Comparison of ENCODE assay signal across 9 cellular contexts in the genomic region with DNA sequence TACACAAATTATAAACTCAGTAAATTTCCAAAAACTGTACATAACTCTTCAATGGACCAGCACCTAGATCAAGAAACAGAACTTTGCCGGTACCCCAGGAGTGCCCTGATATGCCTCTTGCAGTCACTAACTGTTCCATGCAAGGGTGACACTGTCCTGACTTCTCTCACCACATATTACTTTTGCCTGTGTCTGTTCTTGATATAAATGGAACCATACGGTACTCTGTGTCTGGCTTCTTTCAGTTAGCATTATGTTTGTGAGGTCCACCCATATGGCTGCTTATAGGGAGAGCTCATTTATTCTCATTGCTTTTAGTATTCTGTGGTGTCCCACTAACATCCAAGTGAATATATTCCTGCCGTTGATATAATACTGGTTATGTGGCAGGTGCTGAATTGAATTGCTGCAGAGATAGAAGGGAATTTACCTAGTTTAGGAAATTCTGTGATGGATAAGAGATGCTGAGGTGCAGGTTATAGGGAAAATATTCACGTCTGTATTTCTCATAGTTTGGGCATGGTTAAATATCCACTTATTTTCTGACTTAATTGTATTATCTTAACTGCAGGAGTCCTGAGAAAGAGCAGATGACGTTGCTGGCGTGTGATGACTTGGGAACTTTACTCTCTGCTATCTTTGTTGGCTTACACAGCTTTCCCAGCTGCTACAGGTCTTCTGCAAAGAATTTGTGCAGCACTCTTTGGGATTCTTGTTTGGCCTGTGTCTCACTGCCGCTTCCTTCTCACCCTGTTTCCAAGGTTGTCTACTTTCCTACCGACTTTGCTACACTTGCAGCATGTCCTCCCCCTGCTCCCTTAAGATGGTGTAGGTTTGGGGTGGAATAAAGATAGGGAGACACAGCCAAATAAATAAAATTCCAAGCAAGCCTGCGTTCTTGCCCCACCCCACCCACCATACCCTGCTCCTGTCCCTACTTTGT.
DNase-seq lines count a peak whose midpoint lies in the region; ATAC-seq, FAIRE-seq and TF ChIP-seq lines count a peak whose summit lies in the region.
"Had no signal": no experiment of that assay in that cellular context is flagged by ENCODE, and none has a peak within 500 bp of the region (broad histone marks: within the 10 kb centered on the region; RNA-seq: fewer than 3 reads in every experiment).

No MANE protein-coding gene starts in this region.

- H3K4me2 ChIP-seq in IMR-90 (ENCODE audit: low read depth, low read length) (peak overlapping the region; percentile 25), K562 (ENCODE audit: insufficient read depth, low read length) (no peak overlapping the region), keratinocyte (ENCODE audit: control insufficient read depth, extremely low read depth, insufficient read depth, low read depth, low read length) (peak overlapping the region; percentile 35)

- TF ChIP-seq EP300 in K562 (IDR thresholded peaks at IDR 0.05; ENCODE audit: low read length): no peak

- CTCF ChIA-PET in IMR-90 (lab: Yijun Ruan, JAX) (no interaction called here), K562 (lab: Yijun Ruan, JAX; ENCODE audit: low intra/inter-chr PET ratio) (no interaction called here)

- H2BK120ac ChIP-seq in IMR-90 (ENCODE audit: low read depth, low read length): peak overlapping the region; percentile 33

- H2BK15ac ChIP-seq in IMR-90 (ENCODE audit: low read depth, low read length): peak overlapping the region; percentile 33; the same call in 1 of the 3 replicates

- in situ Hi-C loops in IMR-90 (cut with MboI; ENCODE audit: low sequenced_read_pairs) (no loop called here), K562 (cut with MboI) (no loop called here)

- H3K79me2 ChIP-seq in K562 (ENCODE audit: control insufficient read depth, insufficient read depth, low read length) (peaks cover 42% of the 10 kb centered on the region), keratinocyte (ENCODE audit: control insufficient read depth, insufficient read depth, low read length) (peaks cover 79% of the 10 kb centered on the region)

- 50% methylated on average over 1 of the region's 9 CpGs; no CpG with 5 or more reads in 1 of the 2 experiments for WGBS in IMR-90 (ENCODE audit: extremely low coverage in 2 of 2, insufficient read length in 1 of 2), 2 experiments
- 32% methylated on average over 9 of the region's 9 CpGs for WGBS in K562 (ENCODE audit: insufficient coverage, low coverage, missing lambda C conversion rate)

- peak overlapping the region; percentile 61 for H3K4ac ChIP-seq in IMR-90 (ENCODE audit: low read depth, low read length)

- dilution Hi-C loops in IMR-90 (cut with HindIII; ENCODE audit: low sequenced_read_pairs, unreplicated experiment): no loop called here
- dilution Hi-C loops in keratinocyte (cut with MboI; ENCODE audit: extremely low pct_ligation_motif_present, low sequenced_read_pairs): no loop called here

- H3K4me1 ChIP-seq in IMR-90 (ENCODE audit: control insufficient read depth, insufficient read depth, low read length): peaks cover 25% of the 10 kb centered on the region
- peaks cover 13 to 14% of the 10 kb centered on the region in 2 experiments; a peak in 4 of 5 replicates for H3K4me1 ChIP-seq in K562 (replicated peaks in 1 of 2; ENCODE audit: control insufficient read depth in 2 of 2, insufficient read depth in 2 of 2, low read length in 2 of 2)
- H3K4me1 ChIP-seq in keratinocyte (ENCODE audit: control insufficient read depth, extremely low read depth, insufficient read depth, low read length): peaks cover 56% of the 10 kb centered on the region

- peak overlapping the region; percentile 61 for H3K27ac ChIP-seq in IMR-90 (ENCODE audit: insufficient read depth, low read length)
- H3K27ac ChIP-seq in K562 (ENCODE audit: extremely low read depth, low read depth, low read length): no peak overlapping the region
- peak overlapping the region; percentile 49 for H3K27ac ChIP-seq in keratinocyte (ENCODE audit: control insufficient read depth, insufficient read depth, low read length)
- H3K27ac ChIP-seq: thoracic aorta had no signal

- H4K20me1 ChIP-seq in IMR-90 (ENCODE audit: insufficient read depth, low read length) (peaks cover 77% of the 10 kb centered on the region), K562 (replicated peaks; ENCODE audit: control insufficient read depth, insufficient read depth, low read length) (no peaks in the 10 kb centered on the region; the same call in 1 of the 2 replicates), keratinocyte (ENCODE audit: control insufficient read depth, extremely low read depth, insufficient read depth, low read length) (no peaks in the 10 kb centered on the region)

- peak overlapping the region; percentile 7 to 36; a peak in 2 of 4 replicates for H4K8ac ChIP-seq in IMR-90 (ENCODE audit: low read depth in 2 of 2, low read length in 2 of 2)

- peak overlapping the region; percentile 39; the same call in 1 of the 2 replicates for H3K56ac ChIP-seq in IMR-90 (ENCODE audit: extremely low read depth, insufficient read depth, low read length)

- TF ChIP-seq POLR2A in IMR-90 (IDR thresholded peaks at IDR 0.05; ENCODE audit: low read depth, low read length) (no peak), K562 (conservative IDR thresholded peaks at IDR 0.05) (no peak)

- POLR2A ChIA-PET in IMR-90 (lab: Charles Lee; ENCODE audit: unreplicated experiment) (no interaction called here), K562 (lab: Yijun Ruan, JAX) (interaction anchor here (0.6 to 1.6 kb wide), 3 partner anchors 9 to 27 kb away, joined by 3 read pairs; no protein-coding TSS in a partner anchor)

- DNase-seq in A172 (ENCODE audit: low spot score) (peak; percentile 38), IMR-90 (peak; percentile 83), K562 (ENCODE audit: extremely low read depth in 1 of 4, low spot score in 3 of 4) (peak in 1 of 4 experiments; percentile 38), keratinocyte (ENCODE audit: low read depth, low spot score) (no peak), NCI-H2196 (lab: John Stamatoyannopoulos, UW; ENCODE audit: unreplicated experiment) (no peak), NCI-H1092 (lab: John Stamatoyannopoulos, UW) (no peak), cerebellar nuclear complex (lab: John Stamatoyannopoulos, UW) (no peak), NCI-H1417 (lab: John Stamatoyannopoulos, UW) (no peak)

- peak overlapping the region; percentile 47; the same call in 1 of the 2 replicates for H2AK5ac ChIP-seq in IMR-90 (ENCODE audit: low read depth, low read length)

- no peak overlapping the region for H3K4me3 ChIP-seq in IMR-90 (ENCODE audit: insufficient read depth, low read depth, low read length)
- H3K4me3 ChIP-seq in K562: no peak overlapping the region
- H3K4me3 ChIP-seq in keratinocyte (ENCODE audit: control insufficient read depth in 2 of 3, extremely low read depth in 1 of 3, insufficient read depth in 2 of 3, low read depth in 1 of 3, low read length in 3 of 3): no peak overlapping the region
- H3K4me3 ChIP-seq: thoracic aorta had no signal

- H3K9me3 ChIP-seq in IMR-90 (ENCODE audit: control insufficient read depth, insufficient read depth, low read length) (no peaks in the 10 kb centered on the region), K562 (replicated peaks; ENCODE audit: control insufficient read depth, insufficient read depth, low read depth, low read length) (no peaks in the 10 kb centered on the region), keratinocyte (ENCODE audit: control insufficient read depth, low read depth, low read length) (no peaks in the 10 kb centered on the region)
- H3K9me3 ChIP-seq: thoracic aorta had no signal

- peak; percentile 79 for FAIRE-seq in K562 (lab: Jason Lieb, UNC)
- FAIRE-seq in keratinocyte (lab: Jason Lieb, UNC): peak; percentile 57

- H2AK9ac ChIP-seq in IMR-90 (replicated peaks; ENCODE audit: low read depth, low read length, poor library complexity): peak overlapping the region; percentile 34

- H4K5ac ChIP-seq in IMR-90 (ENCODE audit: low read depth, low read length): no peak overlapping the region

- intact Hi-C loops in IMR-90 (cut with micrococcal nuclease) (loop anchor here (2.0 kb wide), 1 partner anchor 13 kb away; no protein-coding TSS in a partner anchor), K562 (cut with micrococcal nuclease) (no loop called here)

- H4K91ac ChIP-seq in IMR-90 (ENCODE audit: insufficient read depth, low read depth, low read length): peak overlapping the region; percentile 23

- ATAC-seq in IMR-90 (ENCODE audit: low read depth) (peak; percentile 55), K562 (peak; percentile 50)

- H2AFZ ChIP-seq in IMR-90 (replicated peaks; ENCODE audit: low read length, poor library complexity) (no peak overlapping the region), K562 (ENCODE audit: low read depth, low read length) (no peak overlapping the region), keratinocyte (ENCODE audit: control insufficient read depth, low read length) (no peak overlapping the region)

- no peak for TF ChIP-seq CTCF in IMR-90 (conservative IDR thresholded peaks at IDR 0.05; ENCODE audit: low read depth, low read length)
- no peak for TF ChIP-seq CTCF in K562 (IDR thresholded peaks at IDR 0.05 in 2 of 3, conservative IDR thresholded peaks at IDR 0.05 in 1 of 3; ENCODE audit: insufficient read depth in 2 of 3, low read depth in 1 of 3, low read length in 3 of 3)
- TF ChIP-seq CTCF in keratinocyte (optimal IDR thresholded peaks at IDR 0.05 in 1 of 3, IDR thresholded peaks at IDR 0.05 in 1 of 3, conservative IDR thresholded peaks at IDR 0.05 in 1 of 3; ENCODE audit: extremely low read depth in 1 of 3, insufficient read depth in 2 of 3, low read length in 3 of 3): no peak

- TF ChIP-seq RAD21 in IMR-90 (IDR thresholded peaks at IDR 0.05; ENCODE audit: low read length): no peak
- TF ChIP-seq RAD21 in K562 (CRISPR knock-in tag; conservative IDR thresholded peaks at IDR 0.05 in 1 of 2, IDR thresholded peaks at IDR 0.05 in 1 of 2): no peak

- H2BK20ac ChIP-seq in IMR-90 (ENCODE audit: low read depth, low read length): peak overlapping the region; percentile 65; the same call in 1 of the 2 replicates

- H3K14ac ChIP-seq in IMR-90 (replicated peaks; ENCODE audit: low read depth, low read length): peak overlapping the region; percentile 12; the same call in 1 of the 2 replicates

- H3K23ac ChIP-seq in IMR-90 (ENCODE audit: low read depth, low read length): peak overlapping the region; percentile 23; the same call in 1 of the 2 replicates

- H3K9ac ChIP-seq in IMR-90 (ENCODE audit: low read depth, low read length) (peak overlapping the region; percentile 20; the same call in 1 of the 2 replicates), K562 (ENCODE audit: insufficient read depth in 1 of 2, low read depth in 2 of 2, low read length in 2 of 2) (peak overlapping the region in 1 of 2 experiments; percentile 29; a peak in 1 of 4 replicates), keratinocyte (ENCODE audit: control insufficient read depth, extremely low read depth, insufficient read depth, low read length) (no peak overlapping the region)

- H3K18ac ChIP-seq in IMR-90 (ENCODE audit: low read depth, low read length): no peak overlapping the region

- peaks cover 41 to 80% of the 10 kb centered on the region in 2 experiments for H3K79me1 ChIP-seq in IMR-90 (ENCODE audit: low read depth in 1 of 2, low read length in 2 of 2)

- no peaks in the 10 kb centered on the region for H3K27me3 ChIP-seq in IMR-90 (ENCODE audit: control insufficient read depth, insufficient read depth, low read length)
- H3K27me3 ChIP-seq in K562 (ENCODE audit: control insufficient read depth in 2 of 2, insufficient read depth in 2 of 2, low read length in 2 of 2): no peaks in the 10 kb centered on the region
- H3K27me3 ChIP-seq in keratinocyte (ENCODE audit: control insufficient read depth, extremely low read depth, insufficient read depth, low read length): no peaks in the 10 kb centered on the region

- H3K9me1 ChIP-seq in IMR-90 (ENCODE audit: insufficient read depth, low read length) (peaks cover 38% of the 10 kb centered on the region), K562 (ENCODE audit: control insufficient read depth, insufficient read depth, low read length) (no peaks in the 10 kb centered on the region), keratinocyte (ENCODE audit: control insufficient read depth, extremely low read depth, insufficient read depth, low read length) (peaks cover 3% of the 10 kb centered on the region)

- BruUV-seq in IMR-90 (replicated peaks; lab: Mats Ljungman, UMichigan) (no TSS peak), K562 (replicated peaks; lab: Mats Ljungman, UMichigan) (no TSS peak)

- H3K36me3 ChIP-seq in IMR-90 (ENCODE audit: control insufficient read depth, insufficient read depth, low read length): no peaks in the 10 kb centered on the region; the same call in 1 of the 2 replicates
- no peaks in the 10 kb centered on the region for H3K36me3 ChIP-seq in K562 (ENCODE audit: control insufficient read depth, insufficient read depth, low read length)
- H3K36me3 ChIP-seq in keratinocyte (ENCODE audit: control insufficient read depth in 2 of 2, extremely low read depth in 1 of 2, insufficient read depth in 2 of 2, low read length in 2 of 2): peaks cover 2 to 5% of the 10 kb centered on the region in 2 experiments
- H3K36me3 ChIP-seq: thoracic aorta had no signal

- peak overlapping the region; percentile 73 for H2BK5ac ChIP-seq in IMR-90 (ENCODE audit: low read depth, low read length, poor library complexity, severe bottlenecking)

Comparison
In these comparisons a context has a peak if more than half of its experiments do, and no peak if none do; other contexts are left out.
1. DNase-seq: peak in A172 (single experiment) and IMR-90 (single experiment); none in keratinocyte (single experiment), NCI-H2196 (single experiment), NCI-H1092 (single experiment), cerebellar nuclear complex (0 of 2) and NCI-H1417 (0 of 3).